In the genomic region with DNA sequence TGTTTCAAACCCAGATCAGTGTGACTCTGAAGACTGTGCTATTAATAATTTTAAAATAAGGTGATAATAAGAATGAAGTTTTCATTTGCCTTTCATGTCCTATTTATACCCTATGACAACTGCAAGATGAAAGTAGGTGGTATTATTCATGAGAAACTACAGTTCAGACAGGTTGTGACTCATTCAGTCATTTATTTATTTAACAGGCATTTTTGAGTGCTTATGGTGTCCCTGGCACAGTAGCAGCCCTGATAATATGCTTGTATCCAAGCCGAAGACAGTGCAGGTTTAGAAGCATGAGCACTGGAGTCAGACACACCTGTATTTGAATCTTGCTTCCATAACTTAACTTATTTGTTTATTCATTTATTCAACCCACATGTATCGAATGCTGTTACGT, we compare ENCODE assay signal across 21 cellular contexts.
DNase-seq lines count a peak whose midpoint lies in the region; ATAC-seq and TF ChIP-seq lines count a peak whose summit lies in the region.
"Had no signal": no experiment of that assay in that cellular context is flagged by ENCODE, and none has a peak within 500 bp of the region (broad histone marks: within the 10 kb centered on the region; RNA-seq: fewer than 3 reads in every experiment).

No MANE protein-coding gene starts in this region.

- no TSS peak for BruUV-seq in PC-3 (replicated peaks; lab: Mats Ljungman, UMichigan)

- peaks cover 13% of the 10 kb centered on the region for H3K4me1 ChIP-seq in PC-3 (ENCODE audit: insufficient read depth, low read length)
- H3K4me1 ChIP-seq in fibroblast of lung (ENCODE audit: control insufficient read depth, extremely low read depth, insufficient read depth, low read length): peaks cover 3% of the 10 kb centered on the region
- no peaks in the 10 kb centered on the region for H3K4me1 ChIP-seq in suprapubic skin

- TF ChIP-seq CTCF in PC-3 (conservative IDR thresholded peaks at IDR 0.05; ENCODE audit: low read depth, low read length) (no peak), fibroblast of lung (conservative IDR thresholded peaks at IDR 0.05 in 1 of 2, IDR thresholded peaks at IDR 0.05 in 1 of 2; ENCODE audit: low read depth in 1 of 2, low read length in 2 of 2) (no peak), retinal pigment epithelial cell (conservative IDR thresholded peaks at IDR 0.05; ENCODE audit: low read depth, low read length) (no peak), suprapubic skin (IDR thresholded peaks at IDR 0.05) (no peak)

- POLR2A ChIA-PET in PC-3 (lab: Charles Lee; ENCODE audit: unreplicated experiment): no interaction called here

- no peak for TF ChIP-seq EP300 in suprapubic skin (IDR thresholded peaks at IDR 0.05)

- TF ChIP-seq POLR2A in suprapubic skin (IDR thresholded peaks at IDR 0.05): no peak

- H4K20me1 ChIP-seq in PC-3 (ENCODE audit: low read length): no peaks in the 10 kb centered on the region
- no peaks in the 10 kb centered on the region for H4K20me1 ChIP-seq in fibroblast of lung (ENCODE audit: control insufficient read depth, extremely low read depth, insufficient read depth, low read length)

- H2AFZ ChIP-seq in PC-3 (ENCODE audit: low read length): no peak overlapping the region
- no peak overlapping the region for H2AFZ ChIP-seq in fibroblast of lung (ENCODE audit: low read length)
- H2AFZ ChIP-seq: neural progenitor cell had no signal

- no peaks in the 10 kb centered on the region for H3F3A ChIP-seq in PC-3 (ENCODE audit: low read length, unreplicated experiment)

- H3K4me2 ChIP-seq in PC-3 (ENCODE audit: low read length): peak overlapping the region; percentile 39; the same call in 1 of the 2 replicates
- no peak overlapping the region for H3K4me2 ChIP-seq in fibroblast of lung (ENCODE audit: extremely low read depth, insufficient read depth, low read length)

- intact Hi-C loops in PC-3 (cut with micrococcal nuclease): loop anchor here (10.0 kb wide), 1 partner anchor 203 kb away; no protein-coding TSS in a partner anchor

- DNase-seq in PC-3: peak; percentile 80
- DNase-seq in fibroblast of lung (ENCODE audit: low read depth in 2 of 2): peak; percentile 40 to 87
- DNase-seq in retinal pigment epithelial cell (ENCODE audit: low read depth): peak; percentile 17
- no peak for DNase-seq in stimulated activated CD4-positive, alpha-beta T cell treated with anti-CD3 and anti-CD28 coated beads, Interleukin-4, amount 100 ng/mL, for 24 hours
- no peak for DNase-seq in NCI-H146 (lab: John Stamatoyannopoulos, UW)
- no peak for DNase-seq in suprapubic skin (ENCODE audit: low spot score in 2 of 2)
- DNase-seq: activated naive CD4-positive, alpha-beta T cell treated with anti-CD3 and anti-CD28 coated beads for 36 hours; CD4-positive, alpha-beta memory T cell; central memory CD4-positive, alpha-beta T cell; GF-D8; H9; hippocampal formation; MM.1S; NK-92 treated with Interleukin-12 subunit alpha and Interleukin-12 subunit beta, amount 100 ng/mL, for 24 hours; stimulated activated naive CD8-positive, alpha-beta T cell treated with anti-CD3 and anti-CD28 coated beads, Interleukin-15, amount 100 ng/mL, for 72 hours had no signal

- H3K79me2 ChIP-seq in PC-3 (ENCODE audit: low read length) (no peaks in the 10 kb centered on the region), fibroblast of lung (ENCODE audit: control insufficient read depth, insufficient read depth, low read length) (no peaks in the 10 kb centered on the region)

- H3K4me3 ChIP-seq in PC-3 (ENCODE audit: low read length): no peak overlapping the region
- H3K4me3 ChIP-seq in fibroblast of lung (replicated peaks in 1 of 4; ENCODE audit: control extremely low read depth in 1 of 4, insufficient read depth in 1 of 4, low read depth in 3 of 4, low read length in 4 of 4): no peak overlapping the region
- no peak overlapping the region for H3K4me3 ChIP-seq in retinal pigment epithelial cell (ENCODE audit: low read length)
- H3K4me3 ChIP-seq in suprapubic skin: no peak overlapping the region
- H3K4me3 ChIP-seq: lung, neural progenitor cell, skin epidermis had no signal

- no peaks in the 10 kb centered on the region for H3K36me3 ChIP-seq in PC-3 (ENCODE audit: low read depth, low read length)
- H3K36me3 ChIP-seq in fibroblast of lung (ENCODE audit: control insufficient read depth, insufficient read depth, low read length): no peaks in the 10 kb centered on the region
- H3K36me3 ChIP-seq in suprapubic skin: no peaks in the 10 kb centered on the region
- H3K36me3 ChIP-seq: neural progenitor cell had no signal

- H3K9ac ChIP-seq in PC-3 (ENCODE audit: low read length) (no peak overlapping the region), fibroblast of lung (ENCODE audit: insufficient read depth, low read length) (no peak overlapping the region)
- H3K9ac ChIP-seq: neural progenitor cell had no signal

- H3K9me2 ChIP-seq in PC-3 (replicated peaks; ENCODE audit: low read length): no peaks in the 10 kb centered on the region

- CTCF ChIA-PET in PC-3 (lab: Charles Lee): no interaction called here

- H3K9me3 ChIP-seq in PC-3 (ENCODE audit: low read length) (no peaks in the 10 kb centered on the region), fibroblast of lung (ENCODE audit: control insufficient read depth, insufficient read depth, low read depth, low read length) (no peaks in the 10 kb centered on the region), suprapubic skin (no peaks in the 10 kb centered on the region)

- ATAC-seq in GM21576 (IDR thresholded peaks at IDR 0.05; ENCODE audit: unreplicated experiment): peak; percentile 49
- peak; percentile 99 for ATAC-seq in PC-3
- no peak for ATAC-seq in GM19328 (IDR thresholded peaks at IDR 0.05; ENCODE audit: unreplicated experiment)
- ATAC-seq: stimulated activated naive CD8-positive, alpha-beta T cell treated with anti-CD3 and anti-CD28 coated beads, Interleukin-15, amount 100 ng/mL, for 72 hours had no signal

- H3K27me3 ChIP-seq in PC-3 (ENCODE audit: low read length): no peaks in the 10 kb centered on the region
- no peaks in the 10 kb centered on the region for H3K27me3 ChIP-seq in fibroblast of lung (ENCODE audit: control insufficient read depth, insufficient read depth, low read length)
- H3K27me3 ChIP-seq in suprapubic skin: no peaks in the 10 kb centered on the region

- H3K27ac ChIP-seq in PC-3 (ENCODE audit: low read length) (no peak overlapping the region), fibroblast of lung (ENCODE audit: insufficient read depth, low read length) (no peak overlapping the region), suprapubic skin (no peak overlapping the region)
- H3K27ac ChIP-seq: neural progenitor cell, skin epidermis, VCaP had no signal

- 72% methylated on average over 3 of the region's 3 CpGs for WGBS in suprapubic skin

Comparison
In these comparisons a context has a peak if more than half of its experiments do, and no peak if none do; other contexts are left out.
1. DNase-seq: peak in PC-3 (single experiment), fibroblast of lung (2 of 2) and retinal pigment epithelial cell (single experiment); none in stimulated activated CD4-positive, alpha-beta T cell treated with anti-CD3 and anti-CD28 coated beads, Interleukin-4, amount 100 ng/mL, for 24 hours (single experiment), NCI-H146 (single experiment) and suprapubic skin (0 of 2).